In genomic region chr1:111737216-111738132, GRCh38 we compare ENCODE assay signal across 8 cellular contexts. TPM values are rescaled to one million over a fixed set of nuclear protein-coding genes. Genes with fewer than 3 reads are reported as not detected.
A peak's percentile ranks its signal among the peaks of the same experiment; 100 is the strongest.
DNase-seq lines count a peak whose midpoint lies in the region; ATAC-seq and TF ChIP-seq lines count a peak whose summit lies in the region.

No MANE protein-coding gene starts in this region.

- ATAC-seq in GM19328 (IDR thresholded peaks at IDR 0.05; ENCODE audit: unreplicated experiment) = no peak

- H3K9me3 ChIP-seq in NT2/D1 (ENCODE audit: insufficient read depth, low read length) (no peaks in the 10 kb centered on the region), parathyroid adenoma (ENCODE audit: control insufficient read depth, low read length) (no peaks in the 10 kb centered on the region)

- H3K4me3 ChIP-seq in NT2/D1 (ENCODE audit: insufficient read length, low read depth) = peak overlapping the region; percentile 64
- no peak overlapping the region for H3K4me3 ChIP-seq in parathyroid adenoma (ENCODE audit: low read depth, low read length)

- H3K9ac ChIP-seq in NT2/D1 (ENCODE audit: insufficient read length, low read depth) (peak overlapping the region; percentile 83), parathyroid adenoma (no peak overlapping the region)

- H3K4me2 ChIP-seq in parathyroid adenoma (ENCODE audit: low read length) = peak overlapping the region; percentile 84

- peak overlapping the region; percentile 94 for H3K4me3 Mint-ChIP-seq in endothelial cell (ENCODE audit: unreplicated experiment)

- H3K79me2 ChIP-seq in parathyroid adenoma = no peaks in the 10 kb centered on the region

- DNase-seq in G401 (ENCODE audit: low spot score) (peak; percentile 48), NT2/D1 (ENCODE audit: low read depth, low spot score) (no peak), endothelial cell (ENCODE audit: low spot score) (no peak), erythroblast (lab: John Stamatoyannopoulos, UW) (no peak), activated gamma-delta T cell (lab: John Stamatoyannopoulos, UW) (no peak), NOMO-1 (lab: John Stamatoyannopoulos, UW; ENCODE audit: unreplicated experiment in 2 of 2) (no peak)

- peak overlapping the region; percentile 8 for H3K27ac ChIP-seq in parathyroid adenoma

- no peak for TF ChIP-seq CTCF in endothelial cell (IDR thresholded peaks at IDR 0.05; ENCODE audit: unreplicated experiment)
- no peak for TF ChIP-seq CTCF in parathyroid adenoma (IDR thresholded peaks at IDR 0.05)

- H3K36me3 Mint-ChIP-seq in endothelial cell (ENCODE audit: low read depth, unreplicated experiment) = peaks cover 23% of the 10 kb centered on the region

- peaks cover 22% of the 10 kb centered on the region for H3K27me3 Mint-ChIP-seq in endothelial cell (ENCODE audit: unreplicated experiment)

- peaks cover 28% of the 10 kb centered on the region for H3K27me3 ChIP-seq in NT2/D1 (ENCODE audit: insufficient read depth, insufficient read length)
- H3K27me3 ChIP-seq in parathyroid adenoma (ENCODE audit: control insufficient read depth, insufficient read depth, low read length) = no peaks in the 10 kb centered on the region

- peak overlapping the region; percentile 79 for H2AFZ ChIP-seq in parathyroid adenoma

- H3K27ac Mint-ChIP-seq in endothelial cell (ENCODE audit: unreplicated experiment) = peak overlapping the region; percentile 90

- TF ChIP-seq POLR2A in erythroblast (IDR thresholded peaks at IDR 0.05; ENCODE audit: low read length) = no peak

- H3K9me3 Mint-ChIP-seq in endothelial cell (ENCODE audit: unreplicated experiment) = no peaks in the 10 kb centered on the region

- H3K36me3 ChIP-seq in NT2/D1 (ENCODE audit: insufficient read depth, insufficient read length, low read length) = peaks cover 5% of the 10 kb centered on the region
- H3K36me3 ChIP-seq in parathyroid adenoma (ENCODE audit: control insufficient read depth, insufficient read depth, low read length) = no peaks in the 10 kb centered on the region

- H3K4me1 Mint-ChIP-seq in endothelial cell (ENCODE audit: unreplicated experiment) = peaks cover 19% of the 10 kb centered on the region

- in situ Hi-C loops in G401 (cut with HindIII; ENCODE audit: low sequenced_read_pairs) = no loop called here

- H3K4me1 ChIP-seq in NT2/D1 (ENCODE audit: insufficient read depth, insufficient read length) = peaks cover 25% of the 10 kb centered on the region
- no peaks in the 10 kb centered on the region for H3K4me1 ChIP-seq in parathyroid adenoma

RNA-seq across cellular contexts. Expression of gene INKA2, which starts 1.7 kb away (rescaled TPM):
- total RNA-seq in G401 (2014; rRNA removed; shearing (Covaris generic)) = 2.2 and 6.1 TPM in 2 replicates
- 5.6 TPM for total RNA-seq in endothelial cell (ENCODE audit: unreplicated experiment)

RNA-seq across cellular contexts. Expression of gene DDX20, which starts 18.2 kb away (rescaled TPM):
- 21.8 and 37.9 TPM in 2 replicates for total RNA-seq in G401 (2014; rRNA removed; shearing (Covaris generic))
- total RNA-seq in endothelial cell (ENCODE audit: unreplicated experiment) = 18.8 TPM
